Comparison of ENCODE assay signal across 8 cellular contexts in the genomic region with DNA sequence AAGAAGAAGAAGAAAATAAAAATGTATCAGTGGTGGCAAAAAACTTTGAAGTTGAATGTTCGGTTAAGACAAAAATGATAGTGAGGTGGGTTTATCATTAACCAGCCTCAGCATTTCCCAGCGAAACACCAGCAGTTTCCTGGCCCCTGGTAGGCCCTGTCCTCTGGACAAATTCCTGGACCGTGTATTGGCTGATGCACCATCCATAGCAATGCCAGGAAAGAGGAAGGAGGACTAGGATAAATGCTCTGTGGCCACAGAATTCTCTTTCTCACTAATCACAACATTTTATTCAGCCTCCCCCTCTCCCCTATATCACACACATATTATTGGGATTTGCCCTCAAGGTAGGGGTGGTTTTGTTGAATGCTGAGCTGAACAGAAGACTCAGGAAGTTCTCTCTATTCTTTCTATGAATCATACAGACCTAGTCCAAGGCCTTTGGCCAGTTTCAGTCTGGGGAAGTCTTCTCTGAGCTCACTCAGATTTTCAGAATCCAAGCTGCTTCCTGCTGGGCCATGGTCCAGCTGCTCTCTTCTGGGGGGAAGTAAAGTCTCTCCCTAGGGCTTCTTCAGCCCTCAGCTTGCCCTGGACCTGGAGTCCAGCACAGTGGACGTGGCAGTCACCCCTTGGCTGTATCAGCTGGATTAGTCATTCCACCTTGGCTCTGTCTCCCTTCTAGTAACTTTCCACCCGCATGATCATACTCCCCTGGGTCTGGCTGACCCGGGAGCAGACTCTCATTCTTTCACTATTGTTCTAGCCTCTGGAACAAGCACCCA. TPM values are rescaled to one million over a fixed set of nuclear protein-coding genes. Genes with fewer than 3 reads are reported as not detected.
DNase-seq lines count a peak whose midpoint lies in the region; ATAC-seq and TF ChIP-seq lines count a peak whose summit lies in the region.

No MANE protein-coding gene starts in this region.

- peak in 7 of 10 donors; percentile 14 to 84 (median 50) for DNase-seq in posterior cingulate gyrus
- no peak for DNase-seq in DMS79 treated with DMSO at 0.1 percent for 48 hours (lab: John Stamatoyannopoulos, UW)

- TF ChIP-seq POLR2A in gastroesophageal sphincter (IDR thresholded peaks at IDR 0.05): no peak

- peak; percentile 82 for ATAC-seq in SK-N-SH treated with all-trans-retinoic acid at 6 μM for 48 hours
- ATAC-seq in gastroesophageal sphincter: peak; percentile 97
- no peak for ATAC-seq in GM18907 (IDR thresholded peaks at IDR 0.05; ENCODE audit: unreplicated experiment)
- ATAC-seq in HG03025 (IDR thresholded peaks at IDR 0.05; ENCODE audit: low FRiP score, unreplicated experiment): no peak
- ATAC-seq in HG03571 (IDR thresholded peaks at IDR 0.05; ENCODE audit: unreplicated experiment): no peak

- H3K9me3 ChIP-seq in gastroesophageal sphincter: no peaks in the 10 kb centered on the region

- H3K36me3 ChIP-seq in gastroesophageal sphincter: no peaks in the 10 kb centered on the region

- no peaks in the 10 kb centered on the region for H3K27me3 ChIP-seq in gastroesophageal sphincter

- peaks cover 3 to 43% (median 26%) of the 10 kb centered on the region in 3 donors for H3K4me1 ChIP-seq in gastroesophageal sphincter

- H3K27ac ChIP-seq in C4-2B: peak overlapping the region; percentile 24
- H3K27ac ChIP-seq in gastroesophageal sphincter: peak overlapping the region; percentile 58 to 86 (median 76)

- TF ChIP-seq EP300 in gastroesophageal sphincter (IDR thresholded peaks at IDR 0.05): no peak

- no peak for TF ChIP-seq CTCF in C4-2B (conservative IDR thresholded peaks at IDR 0.05)
- TF ChIP-seq CTCF in gastroesophageal sphincter (IDR thresholded peaks at IDR 0.05): no peak

- H3K4me3 ChIP-seq in gastroesophageal sphincter: no peak overlapping the region

- 23% methylated on average over 4 of the region's 6 CpGs; no CpG with 5 or more reads in 1 of the 2 donors for WGBS in gastroesophageal sphincter (ENCODE audit: low coverage in 1 of 2), 2 donors

- intact Hi-C loops in posterior cingulate gyrus (cut with DNase I): no loop called here

TF ChIP-seq in SK-N-SH treated with all-trans-retinoic acid at 6 μM for 48 hours, 23 proteins besides CTCF, POLR2A, EP300 and RAD21:
- TF ChIP-seq ZFP3 (CRISPR knock-in tag; IDR thresholded peaks at IDR 0.05) (peak; percentile 65; the same call in 1 of the 2 replicates), CSDC2 (CRISPR knock-in tag; IDR thresholded peaks at IDR 0.05) (no peak)

RNA-seq across cellular contexts. Expression of a gene that starts 27.6 kb away (rescaled TPM):
- not detected for total RNA-seq in gastroesophageal sphincter

Comparison
In these comparisons a context has a peak if more than half of its experiments do, and no peak if none do; other contexts are left out.
1. ATAC-seq: peak in SK-N-SH treated with all-trans-retinoic acid at 6 μM for 48 hours (single experiment) and gastroesophageal sphincter (single experiment); none in GM18907 (single experiment), HG03025 (single experiment) and HG03571 (single experiment).